ENCODE assay signal across 1 cellular context in genomic region chr19:38243279-38243673, GRCh38.
TF ChIP-seq lines count a peak whose summit lies in the region.

No MANE protein-coding gene starts in this region.

TF ChIP-seq in GM23338, 12 proteins besides CTCF, POLR2A, EP300 and RAD21 (continued from another document):
- no peak for TF ChIP-seq ETS1 (IDR thresholded peaks at IDR 0.05)
- TF ChIP-seq, protein P1, sequence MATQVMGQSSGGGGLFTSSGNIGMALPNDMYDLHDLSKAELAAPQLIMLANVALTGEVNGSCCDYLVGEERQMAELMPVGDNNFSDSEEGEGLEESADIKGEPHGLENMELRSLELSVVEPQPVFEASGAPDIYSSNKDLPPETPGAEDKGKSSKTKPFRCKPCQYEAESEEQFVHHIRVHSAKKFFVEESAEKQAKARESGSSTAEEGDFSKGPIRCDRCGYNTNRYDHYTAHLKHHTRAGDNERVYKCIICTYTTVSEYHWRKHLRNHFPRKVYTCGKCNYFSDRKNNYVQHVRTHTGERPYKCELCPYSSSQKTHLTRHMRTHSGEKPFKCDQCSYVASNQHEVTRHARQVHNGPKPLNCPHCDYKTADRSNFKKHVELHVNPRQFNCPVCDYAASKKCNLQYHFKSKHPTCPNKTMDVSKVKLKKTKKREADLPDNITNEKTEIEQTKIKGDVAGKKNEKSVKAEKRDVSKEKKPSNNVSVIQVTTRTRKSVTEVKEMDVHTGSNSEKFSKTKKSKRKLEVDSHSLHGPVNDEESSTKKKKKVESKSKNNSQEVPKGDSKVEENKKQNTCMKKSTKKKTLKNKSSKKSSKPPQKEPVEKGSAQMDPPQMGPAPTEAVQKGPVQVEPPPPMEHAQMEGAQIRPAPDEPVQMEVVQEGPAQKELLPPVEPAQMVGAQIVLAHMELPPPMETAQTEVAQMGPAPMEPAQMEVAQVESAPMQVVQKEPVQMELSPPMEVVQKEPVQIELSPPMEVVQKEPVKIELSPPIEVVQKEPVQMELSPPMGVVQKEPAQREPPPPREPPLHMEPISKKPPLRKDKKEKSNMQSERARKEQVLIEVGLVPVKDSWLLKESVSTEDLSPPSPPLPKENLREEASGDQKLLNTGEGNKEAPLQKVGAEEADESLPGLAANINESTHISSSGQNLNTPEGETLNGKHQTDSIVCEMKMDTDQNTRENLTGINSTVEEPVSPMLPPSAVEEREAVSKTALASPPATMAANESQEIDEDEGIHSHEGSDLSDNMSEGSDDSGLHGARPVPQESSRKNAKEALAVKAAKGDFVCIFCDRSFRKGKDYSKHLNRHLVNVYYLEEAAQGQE (IDR thresholded peaks at IDR 0.05; ENCODE audit: unreplicated experiment), result no peak
